ENCODE assay signal across 10 cellular contexts in the genomic region with DNA sequence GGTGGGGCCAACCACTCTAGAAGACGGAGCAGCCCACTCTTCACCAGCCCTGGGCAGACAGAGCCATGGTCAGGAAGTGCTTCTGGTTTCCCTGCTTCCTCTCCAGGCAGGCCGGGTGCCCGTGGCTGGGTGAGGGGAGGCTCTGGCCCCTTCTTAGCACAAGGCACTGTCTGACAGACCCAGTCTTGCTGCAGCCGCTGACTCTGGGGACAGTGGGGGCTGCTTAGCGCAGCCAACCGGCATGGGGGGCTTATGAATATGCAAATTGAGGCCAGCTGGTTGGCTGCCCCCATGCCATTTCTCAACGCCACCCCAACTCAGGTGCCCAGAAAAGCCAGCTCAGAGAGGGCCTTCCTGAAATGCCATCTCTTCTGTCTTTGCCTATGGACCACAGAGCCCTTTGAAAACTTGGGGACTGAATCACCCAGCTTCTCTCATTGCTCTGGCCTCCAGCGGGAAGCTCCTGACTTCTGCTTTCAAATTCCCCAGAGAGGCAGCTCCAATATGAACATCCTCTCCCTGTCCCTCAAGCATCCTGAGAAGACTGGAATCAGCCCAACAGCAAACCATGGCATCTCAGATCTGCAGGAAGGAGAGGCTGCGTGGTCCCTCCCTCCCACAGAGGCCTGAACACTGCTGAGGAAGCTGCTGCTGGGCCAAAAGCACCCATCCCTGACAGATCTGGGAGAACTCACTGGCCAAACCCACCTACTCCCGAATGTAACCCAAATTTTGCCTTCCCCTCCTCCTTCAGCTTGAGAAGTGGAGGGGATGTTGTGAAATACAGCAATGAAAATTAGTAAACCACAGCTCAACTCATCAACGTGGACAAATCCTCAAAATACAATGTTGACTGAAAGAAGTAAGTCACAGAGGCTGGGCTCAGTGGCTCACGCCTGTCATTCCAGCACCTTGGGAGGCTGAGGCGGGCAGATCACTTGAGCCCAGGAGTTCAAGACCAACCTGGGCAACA. TPM values are rescaled to one million over a fixed set of nuclear protein-coding genes. Genes with fewer than 3 reads are reported as not detected.
DNase-seq lines count a peak whose midpoint lies in the region; ATAC-seq, FAIRE-seq and TF ChIP-seq lines count a peak whose summit lies in the region.
"Had no signal": no experiment of that assay in that cellular context is flagged by ENCODE, and none has a peak within 500 bp of the region (broad histone marks: within the 10 kb centered on the region; RNA-seq: fewer than 3 reads in every experiment).

A gene with protein sequence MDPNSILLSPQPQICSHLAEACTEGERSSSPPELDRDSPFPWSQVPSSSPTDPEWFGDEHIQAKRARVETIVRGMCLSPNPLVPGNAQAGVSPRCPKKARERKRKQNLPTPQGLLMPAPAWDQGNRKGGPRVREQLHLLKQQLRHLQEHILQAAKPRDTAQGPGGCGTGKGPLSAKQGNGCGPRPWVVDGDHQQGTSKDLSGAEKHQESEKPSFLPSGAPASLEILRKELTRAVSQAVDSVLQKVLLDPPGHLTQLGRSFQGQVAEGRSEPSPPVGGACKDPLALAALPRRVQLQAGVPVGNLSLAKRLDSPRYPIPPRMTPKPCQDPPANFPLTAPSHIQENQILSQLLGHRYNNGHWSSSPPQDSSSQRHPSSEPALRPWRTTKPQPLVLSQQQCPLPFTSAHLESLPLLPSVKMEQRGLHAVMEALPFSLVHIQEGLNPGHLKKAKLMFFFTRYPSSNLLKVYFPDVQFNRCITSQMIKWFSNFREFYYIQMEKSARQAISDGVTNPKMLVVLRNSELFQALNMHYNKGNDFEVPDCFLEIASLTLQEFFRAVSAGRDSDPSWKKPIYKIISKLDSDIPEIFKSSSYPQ (minus strand): TSS at position 205 of the 973 bp plus-strand sequence. CDS start 12,311 bp downstream, outside the sequence.

- no peaks in the 10 kb centered on the region for H3K27me3 Mint-ChIP-seq in activated CD4-positive, alpha-beta memory T cell treated with anti-CD3 and anti-CD28 coated beads for 36 hours
- H3K27me3 Mint-ChIP-seq in stimulated activated naive CD8-positive, alpha-beta T cell treated with anti-CD3 and anti-CD28 coated beads, Interleukin-15, amount 100 ng/mL, for 72 hours, result no peaks in the 10 kb centered on the region

- no peaks in the 10 kb centered on the region for H3K9me1 ChIP-seq in endothelial cell of umbilical vein (replicated peaks; ENCODE audit: control insufficient read depth, extremely low read depth, insufficient read depth, low read length)

- no peak within 1 kb of the TSS for H3K27ac ChIP-seq in endothelial cell of umbilical vein (ENCODE audit: insufficient read depth, low read depth, low read length)
- H3K27ac ChIP-seq: neutrophil had no signal

- dilution Hi-C loops in endothelial cell of umbilical vein (cut with MboI; ENCODE audit: extremely low pct_ligation_motif_present, low sequenced_read_pairs), result no loop called here

- H2AFZ ChIP-seq in endothelial cell of umbilical vein (ENCODE audit: low read depth, low read length), result peak within 1 kb of the TSS; percentile 58

- CTCF ChIA-PET in activated CD4-positive, alpha-beta memory T cell treated with anti-CD3 and anti-CD28 coated beads for 36 hours (lab: Charles Lee), result interaction anchor here (0.6 to 13.7 kb wide), 7 partner anchors 9 to 811 kb away, joined by 3 to 165 read pairs (median 3); no protein-coding TSS in a partner anchor
- CTCF ChIA-PET in endothelial cell of umbilical vein (lab: Charles Lee), result interaction anchor here (1.3 to 14.1 kb wide), 4 partner anchors 15 to 212 kb away, joined by 6 to 245 read pairs (median 32); no protein-coding TSS in a partner anchor

- no peaks in the 10 kb centered on the region for H3K27me3 ChIP-seq in endothelial cell of umbilical vein (ENCODE audit: control insufficient read depth in 2 of 2, insufficient read depth in 2 of 2, low read length in 2 of 2)
- H3K27me3 ChIP-seq: neutrophil had no signal

- H3K4me1 ChIP-seq in endothelial cell of umbilical vein (ENCODE audit: control insufficient read depth, extremely low read depth, insufficient read depth, low read length), result peaks cover 10% of the 10 kb centered on the region

- no peak for TF ChIP-seq CTCF in endothelial cell of umbilical vein (IDR thresholded peaks at IDR 0.05; ENCODE audit: extremely low read depth in 1 of 2, insufficient read depth in 1 of 2, low read depth in 1 of 2, low read length in 2 of 2)

- intact Hi-C loops in activated CD4-positive, alpha-beta memory T cell treated with anti-CD3 and anti-CD28 coated beads for 36 hours (cut with micrococcal nuclease), result no loop called here
- intact Hi-C loops in endothelial cell of umbilical vein (cut with micrococcal nuclease), result no loop called here
- intact Hi-C loops in left ventricle myocardium superior (cut with micrococcal nuclease), result no loop called here

- H3K36me3 ChIP-seq in endothelial cell of umbilical vein (ENCODE audit: control insufficient read depth in 2 of 2, extremely low read depth in 1 of 2, insufficient read depth in 2 of 2, low read length in 2 of 2), result no peaks in the 10 kb centered on the region
- H3K36me3 ChIP-seq: neutrophil had no signal

- H3K4me3 ChIP-seq in endothelial cell of umbilical vein (replicated peaks in 1 of 3; ENCODE audit: insufficient read depth in 1 of 3, low read depth in 1 of 3, low read length in 3 of 3), result no peak within 1 kb of the TSS

- H3K9me3 Mint-ChIP-seq in activated CD4-positive, alpha-beta memory T cell treated with anti-CD3 and anti-CD28 coated beads for 36 hours, result no peaks in the 10 kb centered on the region
- no peaks in the 10 kb centered on the region for H3K9me3 Mint-ChIP-seq in stimulated activated naive CD8-positive, alpha-beta T cell treated with anti-CD3 and anti-CD28 coated beads, Interleukin-15, amount 100 ng/mL, for 72 hours

- H3K4me1 Mint-ChIP-seq in activated CD4-positive, alpha-beta memory T cell treated with anti-CD3 and anti-CD28 coated beads for 36 hours (ENCODE audit: low read depth), result peaks cover 40% of the 10 kb centered on the region
- H3K4me1 Mint-ChIP-seq in stimulated activated naive CD8-positive, alpha-beta T cell treated with anti-CD3 and anti-CD28 coated beads, Interleukin-15, amount 100 ng/mL, for 72 hours, result peaks cover 37% of the 10 kb centered on the region

- no peak for TF ChIP-seq POLR2A in endothelial cell of umbilical vein (IDR thresholded peaks at IDR 0.05; ENCODE audit: low read depth, low read length)

- ATAC-seq in stimulated activated naive CD8-positive, alpha-beta T cell treated with anti-CD3 and anti-CD28 coated beads, Interleukin-15, amount 100 ng/mL, for 72 hours, result peak; percentile 82
- no peak for ATAC-seq in left ventricle myocardium superior
- ATAC-seq in GM21737 (IDR thresholded peaks at IDR 0.05; ENCODE audit: unreplicated experiment), result no peak

- peak; percentile 25 for DNase-seq in stimulated activated CD4-positive, alpha-beta T cell treated with anti-CD3 and anti-CD28 coated beads, Interleukin-15, amount 100 ng/mL, for 24 hours
- no peak for DNase-seq in stimulated activated CD4-positive, alpha-beta T cell treated with anti-CD3 and anti-CD28 coated beads, Interleukin-4, amount 100 ng/mL, for 24 hours
- peak; percentile 40 for DNase-seq in activated CD4-positive, alpha-beta memory T cell treated with anti-CD3 and anti-CD28 coated beads for 36 hours
- peak; percentile 22 for DNase-seq in endothelial cell of umbilical vein (ENCODE audit: low read depth, low spot score)
- peak; percentile 34 to 43 for DNase-seq in stimulated activated naive CD8-positive, alpha-beta T cell treated with anti-CD3 and anti-CD28 coated beads, Interleukin-15, amount 100 ng/mL, for 72 hours
- no peak for DNase-seq in left ventricle myocardium superior
- DNase-seq in NCI-H146 (lab: John Stamatoyannopoulos, UW), result no peak

- H3K27ac Mint-ChIP-seq in activated CD4-positive, alpha-beta memory T cell treated with anti-CD3 and anti-CD28 coated beads for 36 hours, result peak within 1 kb of the TSS; percentile 71
- H3K27ac Mint-ChIP-seq in stimulated activated naive CD8-positive, alpha-beta T cell treated with anti-CD3 and anti-CD28 coated beads, Interleukin-15, amount 100 ng/mL, for 72 hours, result peak within 1 kb of the TSS; percentile 93 to 97

- H3K79me2 ChIP-seq in endothelial cell of umbilical vein (ENCODE audit: control insufficient read depth, insufficient read depth, low read length), result no peaks in the 10 kb centered on the region

- peak; percentile 18 for FAIRE-seq in endothelial cell of umbilical vein (lab: Jason Lieb, UNC)

- POLR2A ChIA-PET in activated CD4-positive, alpha-beta memory T cell treated with anti-CD3 and anti-CD28 coated beads for 36 hours (lab: Charles Lee), result no interaction called here
- POLR2A ChIA-PET in endothelial cell of umbilical vein (lab: Charles Lee), result interaction anchor here (0.8 kb wide), 1 partner anchor 16 kb away, joined by 8 read pairs; no protein-coding TSS in a partner anchor

- BruUV-seq in endothelial cell of umbilical vein (replicated peaks; lab: Mats Ljungman, UMichigan), result no TSS peak

- H3K9me3 ChIP-seq in endothelial cell of umbilical vein (replicated peaks; ENCODE audit: control insufficient read depth, insufficient read depth, low read length), result no peaks in the 10 kb centered on the region
- H3K9me3 ChIP-seq: neutrophil had no signal

- H3K4me2 ChIP-seq in endothelial cell of umbilical vein (ENCODE audit: insufficient read depth, low read length), result no peak within 1 kb of the TSS

- H4K20me1 ChIP-seq in endothelial cell of umbilical vein (replicated peaks; ENCODE audit: control insufficient read depth, extremely low read depth, insufficient read depth, low read length), result no peaks in the 10 kb centered on the region

- no peaks in the 10 kb centered on the region for H3K36me3 Mint-ChIP-seq in activated CD4-positive, alpha-beta memory T cell treated with anti-CD3 and anti-CD28 coated beads for 36 hours

- H3K9ac ChIP-seq in endothelial cell of umbilical vein (replicated peaks; ENCODE audit: extremely low read depth, insufficient read depth, low read length), result no peak within 1 kb of the TSS

- peak within 1 kb of the TSS; percentile 25 for H3K4me3 Mint-ChIP-seq in activated CD4-positive, alpha-beta memory T cell treated with anti-CD3 and anti-CD28 coated beads for 36 hours
- H3K4me3 Mint-ChIP-seq in stimulated activated naive CD8-positive, alpha-beta T cell treated with anti-CD3 and anti-CD28 coated beads, Interleukin-15, amount 100 ng/mL, for 72 hours, result peak within 1 kb of the TSS; percentile 69 to 76

RNA-seq across cellular contexts. Expression of the gene that starts here (rescaled TPM):
- total RNA-seq in activated CD4-positive, alpha-beta memory T cell treated with anti-CD3 and anti-CD28 coated beads for 36 hours, result under 1 TPM; 0.19 to 0.33 TPM
- not detected in 2 replicates for total RNA-seq in endothelial cell of umbilical vein
- 0.01 TPM in 1 of 2 replicates, not detected in the other for polyA plus RNA-seq in endothelial cell of umbilical vein
- polyA plus RNA-seq in endothelial cell of umbilical vein (2011; cell fraction: cytosol; rRNA removed), result not detected in 2 replicates
- not detected in 2 replicates for polyA plus RNA-seq in endothelial cell of umbilical vein (2011; cell fraction: nucleus; rRNA removed)
- 0.15 and 0.23 TPM in 2 replicates for polyA plus RNA-seq in endothelial cell of umbilical vein (2012)
- 0.15 TPM in 1 of 2 replicates, not detected in the other for polyA minus RNA-seq in endothelial cell of umbilical vein
- not detected for polyA minus RNA-seq in endothelial cell of umbilical vein (2011; cell fraction: cytosol; rRNA and poly(A)+ RNA removed)
- polyA minus RNA-seq in endothelial cell of umbilical vein (2011; cell fraction: nucleus; rRNA and poly(A)+ RNA removed), result not detected in 2 replicates
- total RNA-seq in left ventricle myocardium superior, result not detected
- total RNA-seq: glomerular endothelial cell had no signal

Comparison
In these comparisons a context has a peak if more than half of its experiments do, and no peak if none do; other contexts are left out.
1. DNase-seq: peak in stimulated activated CD4-positive, alpha-beta T cell treated with anti-CD3 and anti-CD28 coated beads, Interleukin-15, amount 100 ng/mL, for 24 hours (single experiment) and stimulated activated naive CD8-positive, alpha-beta T cell treated with anti-CD3 and anti-CD28 coated beads, Interleukin-15, amount 100 ng/mL, for 72 hours (2 of 2); none in stimulated activated CD4-positive, alpha-beta T cell treated with anti-CD3 and anti-CD28 coated beads, Interleukin-4, amount 100 ng/mL, for 24 hours (single experiment), left ventricle myocardium superior (single experiment) and NCI-H146 (single experiment).
2. Peak in DNase-seq in activated CD4-positive, alpha-beta memory T cell treated with anti-CD3 and anti-CD28 coated beads for 36 hours; RNA of the gene not detected or under 1 TPM.
3. Peak in DNase-seq in endothelial cell of umbilical vein; RNA of the gene not detected or under 1 TPM.